ENCODE assay signal across 1 cellular context in the genomic region with DNA sequence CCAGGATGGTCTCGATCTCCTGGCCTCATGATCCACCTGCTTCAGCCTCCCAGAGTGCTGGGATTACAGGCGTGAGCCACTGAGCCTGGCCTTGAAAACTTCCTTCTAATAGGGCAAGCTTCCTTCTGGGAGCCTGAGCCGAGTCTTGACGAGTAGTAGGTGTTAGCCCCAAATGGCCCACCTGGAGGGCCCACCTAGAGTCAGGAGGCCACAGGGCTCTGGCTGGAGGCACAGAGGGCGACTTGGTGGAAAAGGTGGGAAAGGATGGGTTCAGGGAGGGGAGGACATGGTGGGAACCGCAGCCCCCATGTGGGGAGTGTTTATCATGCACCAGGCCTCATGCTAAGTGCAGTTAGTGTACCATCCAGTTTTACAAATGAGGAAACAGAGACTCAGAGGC.
TF ChIP-seq lines count a peak whose summit lies in the region.

No MANE protein-coding gene starts in this region.

TF ChIP-seq in HepG2, 621 proteins besides CTCF, POLR2A, EP300 and RAD21 (continues in another document):
- TF ChIP-seq ZNF772 (CRISPR knock-in tag; IDR thresholded peaks at IDR 0.05) (0 out of 2 replicates have a peak, but pooled peaks have one; percentile 15), TGIF2 (CRISPR knock-in tag; IDR thresholded peaks at IDR 0.05) (no peak), GTF3A (CRISPR knock-in tag; conservative IDR thresholded peaks at IDR 0.05) (0 out of 2 replicates have a peak, but pooled peaks have one; percentile 57), ZNF234 (CRISPR knock-in tag; conservative IDR thresholded peaks at IDR 0.05) (no peak), HNF1B (CRISPR knock-in tag; IDR thresholded peaks at IDR 0.05) (peak; percentile 39; the same call in 1 of the 2 replicates), FOXM1 (CRISPR knock-in tag; IDR thresholded peaks at IDR 0.05) (no peak), ZNF34 (CRISPR knock-in tag; IDR thresholded peaks at IDR 0.05; ENCODE audit: borderline replicate concordance) (0 out of 2 replicates have a peak, but pooled peaks have one; percentile 47), ZNF414 (CRISPR knock-in tag; IDR thresholded peaks at IDR 0.05) (0 out of 2 replicates have a peak, but pooled peaks have one; percentile 12), ZBTB43 (CRISPR knock-in tag; conservative IDR thresholded peaks at IDR 0.05) (0 out of 2 replicates have a peak, but pooled peaks have one; percentile 3), AGO2 (optimal IDR thresholded peaks at IDR 0.05; ENCODE audit: low read depth, low read length) (no peak), ZNF816 (CRISPR knock-in tag; IDR thresholded peaks at IDR 0.05; ENCODE audit: borderline replicate concordance) (0 out of 2 replicates have a peak, but pooled peaks have one; percentile 2), YEATS4 (CRISPR knock-in tag; IDR thresholded peaks at IDR 0.05; ENCODE audit: borderline replicate concordance) (no peak), ZNF557 (CRISPR knock-in tag; IDR thresholded peaks at IDR 0.05) (no peak), SALL1 (CRISPR knock-in tag; IDR thresholded peaks at IDR 0.05) (0 out of 2 replicates have a peak, but pooled peaks have one; percentile 2), ZBTB25 (CRISPR knock-in tag; IDR thresholded peaks at IDR 0.05) (no peak), SNAI1 (CRISPR knock-in tag; IDR thresholded peaks at IDR 0.05; ENCODE audit: borderline replicate concordance) (no peak), ZNF777 (CRISPR knock-in tag; IDR thresholded peaks at IDR 0.05) (0 out of 2 replicates have a peak, but pooled peaks have one; percentile 2), ARID4A (CRISPR knock-in tag; IDR thresholded peaks at IDR 0.05; ENCODE audit: borderline replicate concordance) (0 out of 2 replicates have a peak, but pooled peaks have one; percentile 6), MIER2 (CRISPR knock-in tag; IDR thresholded peaks at IDR 0.05) (no peak), HMGXB4 (CRISPR knock-in tag; IDR thresholded peaks at IDR 0.05; ENCODE audit: borderline replicate concordance in 1 of 2, low read depth in 1 of 2) (no peak), ZNF878 (CRISPR knock-in tag; IDR thresholded peaks at IDR 0.05) (0 out of 2 replicates have a peak, but pooled peaks have one; percentile 29), CHD2 (IDR thresholded peaks at IDR 0.05; ENCODE audit: low read depth, low read length) (no peak), ZFP91 (CRISPR knock-in tag; IDR thresholded peaks at IDR 0.05; ENCODE audit: borderline replicate concordance) (0 out of 2 replicates have a peak, but pooled peaks have one; percentile 14), NCOA1 (CRISPR knock-in tag; IDR thresholded peaks at IDR 0.05) (0 out of 2 replicates have a peak, but pooled peaks have one; percentile 13), ZBTB39 (CRISPR knock-in tag; IDR thresholded peaks at IDR 0.05) (peak; percentile 16; the same call in 1 of the 2 replicates), TCF7L2 (IDR thresholded peaks at IDR 0.05; ENCODE audit: low read depth, low read length) (no peak)
- TF ChIP-seq, protein P1, sequence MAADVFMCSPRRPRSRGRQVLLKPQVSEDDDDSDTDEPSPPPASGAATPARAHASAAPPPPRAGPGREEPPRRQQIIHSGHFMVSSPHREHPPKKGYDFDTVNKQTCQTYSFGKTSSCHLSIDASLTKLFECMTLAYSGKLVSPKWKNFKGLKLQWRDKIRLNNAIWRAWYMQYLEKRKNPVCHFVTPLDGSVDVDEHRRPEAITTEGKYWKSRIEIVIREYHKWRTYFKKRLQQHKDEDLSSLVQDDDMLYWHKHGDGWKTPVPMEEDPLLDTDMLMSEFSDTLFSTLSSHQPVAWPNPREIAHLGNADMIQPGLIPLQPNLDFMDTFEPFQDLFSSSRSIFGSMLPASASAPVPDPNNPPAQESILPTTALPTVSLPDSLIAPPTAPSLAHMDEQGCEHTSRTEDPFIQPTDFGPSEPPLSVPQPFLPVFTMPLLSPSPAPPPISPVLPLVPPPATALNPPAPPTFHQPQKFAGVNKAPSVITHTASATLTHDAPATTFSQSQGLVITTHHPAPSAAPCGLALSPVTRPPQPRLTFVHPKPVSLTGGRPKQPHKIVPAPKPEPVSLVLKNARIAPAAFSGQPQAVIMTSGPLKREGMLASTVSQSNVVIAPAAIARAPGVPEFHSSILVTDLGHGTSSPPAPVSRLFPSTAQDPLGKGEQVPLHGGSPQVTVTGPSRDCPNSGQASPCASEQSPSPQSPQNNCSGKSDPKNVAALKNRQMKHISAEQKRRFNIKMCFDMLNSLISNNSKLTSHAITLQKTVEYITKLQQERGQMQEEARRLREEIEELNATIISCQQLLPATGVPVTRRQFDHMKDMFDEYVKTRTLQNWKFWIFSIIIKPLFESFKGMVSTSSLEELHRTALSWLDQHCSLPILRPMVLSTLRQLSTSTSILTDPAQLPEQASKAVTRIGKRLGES (CRISPR knock-in tag; IDR thresholded peaks at IDR 0.05; ENCODE audit: borderline replicate concordance), result no peak
- TF ChIP-seq, protein P2, sequence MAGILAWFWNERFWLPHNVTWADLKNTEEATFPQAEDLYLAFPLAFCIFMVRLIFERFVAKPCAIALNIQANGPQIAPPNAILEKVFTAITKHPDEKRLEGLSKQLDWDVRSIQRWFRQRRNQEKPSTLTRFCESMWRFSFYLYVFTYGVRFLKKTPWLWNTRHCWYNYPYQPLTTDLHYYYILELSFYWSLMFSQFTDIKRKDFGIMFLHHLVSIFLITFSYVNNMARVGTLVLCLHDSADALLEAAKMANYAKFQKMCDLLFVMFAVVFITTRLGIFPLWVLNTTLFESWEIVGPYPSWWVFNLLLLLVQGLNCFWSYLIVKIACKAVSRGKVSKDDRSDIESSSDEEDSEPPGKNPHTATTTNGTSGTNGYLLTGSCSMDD (CRISPR knock-in tag; IDR thresholded peaks at IDR 0.05), result no peak
